Comparison of ENCODE assay signal across 24 cellular contexts in the genomic region with DNA sequence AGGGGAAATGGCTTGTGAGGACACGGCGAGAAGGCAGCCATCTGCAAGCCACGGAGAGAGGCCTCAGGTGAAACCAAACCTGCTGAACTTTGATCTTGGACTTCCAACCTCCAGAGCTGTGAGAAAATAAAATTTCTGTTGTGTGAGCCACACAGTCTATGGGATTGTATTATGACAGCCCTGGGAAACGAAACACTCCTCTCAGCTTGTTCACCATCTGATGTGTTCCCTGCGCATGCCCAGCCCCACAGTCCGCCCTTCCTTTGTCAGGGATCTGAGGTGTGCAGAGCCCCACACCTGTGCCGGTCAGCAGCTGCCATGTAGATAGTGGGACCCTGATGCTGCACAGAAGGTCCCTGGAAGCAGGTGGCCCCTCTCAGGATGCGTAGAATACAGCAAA. TPM values are rescaled to one million over a fixed set of nuclear protein-coding genes. Genes with fewer than 3 reads are reported as not detected.
"Had no signal": no experiment of that assay in that cellular context is flagged by ENCODE, and none has a peak within 500 bp of the region (broad histone marks: within the 10 kb centered on the region; RNA-seq: fewer than 3 reads in every experiment).

No MANE protein-coding gene starts in this region.

- H3K36me3 ChIP-seq: breast epithelium, esophagus muscularis mucosa, ovary, thyroid gland had no signal

- ATAC-seq: foreskin keratinocyte; psoas muscle; stimulated activated effector memory CD8-positive, alpha-beta T cell treated with anti-CD3 and anti-CD28 coated beads, Interleukin-12 subunit alpha, Interleukin-12 subunit beta, amount 100 ng/mL, for 72 hours; stimulated activated naive CD8-positive, alpha-beta T cell treated with anti-CD3 and anti-CD28 coated beads, Interleukin-15, amount 100 ng/mL, for 72 hours had no signal

- FAIRE-seq: colon had no signal

- H3K27ac ChIP-seq: breast epithelium, esophagus muscularis mucosa, foreskin keratinocyte, ovary, psoas muscle, thyroid gland had no signal

- H3K4me3 ChIP-seq: breast epithelium, esophagus muscularis mucosa, ovary, psoas muscle, thyroid gland had no signal

- DNase-seq: activated CD4-positive, alpha-beta memory T cell treated with anti-CD3 and anti-CD28 coated beads for 36 hours; activated CD4-positive, alpha-beta T cell treated with anti-CD3 and anti-CD28 coated beads, Interleukin-2, amount 10 ng/mL, durations not matched to agents 24 days and 14 days; activated CD4-positive, CD25-positive, alpha-beta regulatory T cell treated with anti-CD3 and anti-CD28 coated beads, Interleukin-2, amount 50 U/mL, for 72 hours; activated CD8-positive, alpha-beta memory T cell treated with anti-CD3 and anti-CD28 coated beads, Interleukin-2, amount 50 U/mL, for 4 hours; activated gamma-delta T cell; activated naive CD4-positive, alpha-beta T cell treated with anti-CD3 and anti-CD28 coated beads, Interleukin-2, amount 50 U/mL, for 16 hours; activated T-cell treated with anti-CD3 and anti-CD28 coated beads, Interleukin-2, amount 50 U/mL, for 1 hour; amniotic stem cell; dermis blood vessel endothelial cell; effector CD4-positive, alpha-beta T cell; foreskin keratinocyte; naive B cell; nephron progenitor cell; ovary; stimulated activated CD4-positive, alpha-beta T cell treated with anti-CD3 and anti-CD28 coated beads, Interleukin-4, amount 100 ng/mL, for 24 hours; stimulated activated naive CD8-positive, alpha-beta T cell treated with anti-CD3 and anti-CD28 coated beads, Interleukin-15, amount 100 ng/mL, for 72 hours; T-helper 2 cell; thyroid gland had no signal

- H3K27me3 ChIP-seq: breast epithelium, esophagus muscularis mucosa, ovary, thyroid gland had no signal

- H3K9me3 ChIP-seq: breast epithelium, esophagus muscularis mucosa, ovary, psoas muscle, thyroid gland had no signal

- H3K4me1 ChIP-seq: breast epithelium, foreskin keratinocyte, psoas muscle, thyroid gland had no signal

RNA-seq across cellular contexts. Expression of a gene that starts 34.1 kb away (rescaled TPM):
- total RNA-seq: activated CD4-positive, alpha-beta memory T cell treated with anti-CD3 and anti-CD28 coated beads for 36 hours; activated CD4-positive, alpha-beta T cell treated with anti-CD3 and anti-CD28 coated beads, Interleukin-2, amount 10 ng/mL, durations not matched to agents 24 days and 14 days; activated T-helper 1 cell treated with anti-CD3 and anti-CD28 coated beads, Interleukin-12 subunit alpha, Interleukin-12 subunit beta, Interleukin-2, Interleukin-4 antibody, amounts not matched to agents 30 ng/mL and 10 ng/mL and 1 ng/mL, durations not matched to agents 14 hours and 24 hours and 36 hours; foreskin keratinocyte had no signal
- polyA plus RNA-seq: foreskin keratinocyte had no signal
